Comparison of ENCODE assay signal across 6 cellular contexts in genomic region chr11:46669606-46670243, GRCh38. TPM values are rescaled to one million over a fixed set of nuclear protein-coding genes. Genes with fewer than 3 reads are reported as not detected.
DNase-seq lines count a peak whose midpoint lies in the region; TF ChIP-seq lines count a peak whose summit lies in the region.

No MANE protein-coding gene starts in this region.

- DNase-seq in CD4-positive, alpha-beta memory T cell: no peak
- DNase-seq in NB4 (ENCODE audit: low read depth) (peak; percentile 80), fibroblast of villous mesenchyme (ENCODE audit: low read depth) (peak; percentile 17), vagina (ENCODE audit: extremely low spot score in 2 of 2) (no peak)
- no peak for DNase-seq in stimulated activated naive CD4-positive, alpha-beta T cell treated with Interleukin-2 at 50 U/mL for 16 hours (lab: John Stamatoyannopoulos, UW)
- no peak for DNase-seq in stimulated activated CD4-positive, alpha-beta T cell treated with anti-CD3 and anti-CD28 coated beads, Interleukin-4, amount 100 ng/mL, for 24 hours

- no peaks in the 10 kb centered on the region for H3K27me3 ChIP-seq in CD4-positive, alpha-beta memory T cell (ENCODE audit: insufficient read depth, low read length)
- no peaks in the 10 kb centered on the region for H3K27me3 ChIP-seq in vagina

- POLR2A ChIA-PET in CD4-positive, alpha-beta memory T cell (lab: Charles Lee; ENCODE audit: partially characterized antibody): interaction anchor here (1.3 to 3.4 kb wide), 4 partner anchors 19 to 52 kb away, joined by 3 to 85 read pairs (median 10); partner anchors contain the start of genes ARHGAP1, ATG13, HARBI1 and ZNF408

- CTCF ChIA-PET in CD4-positive, alpha-beta memory T cell (lab: Charles Lee; ENCODE audit: partially characterized antibody): interaction anchor here (0.6 to 4.2 kb wide), 14 partner anchors 10 to 475 kb away, joined by 3 to 61 read pairs (median 4); partner anchors contain the start of genes ARHGAP1, ATG13, HARBI1 and ZNF408

- intact Hi-C loops in CD4-positive, alpha-beta memory T cell (cut with micrococcal nuclease): no loop called here
- intact Hi-C loops in vagina (cut with DNase I): loop anchor here (1.0 kb wide), 1 partner anchor 15 kb away; no protein-coding TSS in a partner anchor

- H3K36me3 Mint-ChIP-seq in CD4-positive, alpha-beta memory T cell: peaks cover 45 to 71% of the 10 kb centered on the region in 2 donors

- H3K9me3 Mint-ChIP-seq in CD4-positive, alpha-beta memory T cell: peaks cover 0 to 1% (median 0%) of the 10 kb centered on the region in 8 donors

- TF ChIP-seq POLR2A in NB4 (IDR thresholded peaks at IDR 0.05; ENCODE audit: extremely low read depth, insufficient read length) (no peak), vagina (IDR thresholded peaks at IDR 0.05) (no peak)

- peak; percentile 70 for TF ChIP-seq CTCF in NB4 (IDR thresholded peaks at IDR 0.05; ENCODE audit: low read depth, low read length)
- peak; percentile 34 for TF ChIP-seq CTCF in fibroblast of villous mesenchyme (IDR thresholded peaks at IDR 0.05; ENCODE audit: insufficient read depth, low read depth, low read length)
- peak in 1 of 3 experiments; percentile 10 for TF ChIP-seq CTCF in vagina (IDR thresholded peaks at IDR 0.05)

- H3K4me1 ChIP-seq in CD4-positive, alpha-beta memory T cell (ENCODE audit: insufficient read depth, low read length): peaks cover 59% of the 10 kb centered on the region
- peaks cover 34% of the 10 kb centered on the region for H3K4me1 ChIP-seq in vagina

- no peak overlapping the region for H3K4me3 ChIP-seq in CD4-positive, alpha-beta memory T cell (ENCODE audit: low read length in 2 of 2)
- H3K4me3 ChIP-seq in NB4 (ENCODE audit: low read depth, low read length) (no peak overlapping the region), fibroblast of villous mesenchyme (ENCODE audit: low read depth, low read length) (no peak overlapping the region), vagina (no peak overlapping the region)

- H3K4me1 Mint-ChIP-seq in CD4-positive, alpha-beta memory T cell: peaks cover 29 to 65% (median 51%) of the 10 kb centered on the region in 4 donors

- peak overlapping the region; percentile 55 to 90 (median 85) for H3K27ac Mint-ChIP-seq in CD4-positive, alpha-beta memory T cell

- H3K27me3 Mint-ChIP-seq in CD4-positive, alpha-beta memory T cell: no peaks in the 10 kb centered on the region

- H3K9me3 ChIP-seq in CD4-positive, alpha-beta memory T cell (ENCODE audit: control insufficient read depth in 1 of 2, low read length in 2 of 2): no peaks in the 10 kb centered on the region
- no peaks in the 10 kb centered on the region for H3K9me3 ChIP-seq in vagina

- H3K27ac ChIP-seq in CD4-positive, alpha-beta memory T cell (ENCODE audit: low read depth, low read length): no peak overlapping the region
- H3K27ac ChIP-seq in vagina: no peak overlapping the region

- peaks cover 62% of the 10 kb centered on the region for H3K36me3 ChIP-seq in CD4-positive, alpha-beta memory T cell (ENCODE audit: insufficient read depth, low read length)
- H3K36me3 ChIP-seq in vagina: peaks cover 3 to 72% of the 10 kb centered on the region in 2 donors

- H3K4me3 Mint-ChIP-seq in CD4-positive, alpha-beta memory T cell: peak overlapping the region in 6 of 8 donors; percentile 28 to 70 (median 55)

RNA-seq across cellular contexts. Expression of gene ARHGAP1, which starts 30.7 kb away (rescaled TPM):
- total RNA-seq in CD4-positive, alpha-beta memory T cell: 10 to 100 TPM; 61.3 to 72.2 TPM
- polyA plus RNA-seq in CD4-positive, alpha-beta memory T cell: 10 to 100 TPM; 39.0 to 85.8 TPM
- total RNA-seq in fibroblast of villous mesenchyme: 62.2 and 82.1 TPM in 2 replicates
- total RNA-seq in vagina: 80.3 TPM

RNA-seq across cellular contexts. Expression of gene ZNF408, which starts 31.1 kb away (rescaled TPM):
- 10 to 100 TPM; 18.9 to 20.0 TPM for total RNA-seq in CD4-positive, alpha-beta memory T cell
- polyA plus RNA-seq in CD4-positive, alpha-beta memory T cell: 10 to 100 TPM in 1 of 2 donors, 1 to 10 TPM in 1; 5.7 to 12.7 TPM
- total RNA-seq in fibroblast of villous mesenchyme (12.1 and 17.4 TPM in 2 replicates), vagina (12.5 TPM)

RNA-seq across cellular contexts. Expression of gene F2, which starts 49.3 kb away (rescaled TPM):
- not detected for total RNA-seq in CD4-positive, alpha-beta memory T cell
- not detected for polyA plus RNA-seq in CD4-positive, alpha-beta memory T cell
- total RNA-seq in fibroblast of villous mesenchyme: not detected in 2 replicates
- not detected for total RNA-seq in vagina

RNA-seq across cellular contexts. Expression of gene ATG13, which starts 52.4 kb away (rescaled TPM):
- total RNA-seq in CD4-positive, alpha-beta memory T cell: 10 to 100 TPM; 86.0 to 96.2 TPM
- polyA plus RNA-seq in CD4-positive, alpha-beta memory T cell: 10 to 100 TPM; 64.2 to 66.0 TPM
- total RNA-seq in fibroblast of villous mesenchyme (45.4 and 49.7 TPM in 2 replicates), vagina (39.0 TPM)

RNA-seq across cellular contexts. Expression of gene HARBI1, which starts 52.7 kb away (rescaled TPM):
- total RNA-seq in CD4-positive, alpha-beta memory T cell: 1 to 10 TPM; 7.2 to 9.4 TPM
- polyA plus RNA-seq in CD4-positive, alpha-beta memory T cell: 10 to 100 TPM in 1 of 2 donors, 1 to 10 TPM in 1; 8.7 to 10.6 TPM
- total RNA-seq in fibroblast of villous mesenchyme (4.8 and 5.6 TPM in 2 replicates), vagina (1.5 TPM)

Comparison
In these comparisons a context has a peak if more than half of its experiments do, and no peak if none do; other contexts are left out.
1. DNase-seq: peak in NB4 (single experiment) and fibroblast of villous mesenchyme (single experiment); none in CD4-positive, alpha-beta memory T cell (0 of 5), stimulated activated naive CD4-positive, alpha-beta T cell treated with Interleukin-2 at 50 U/mL for 16 hours (single experiment), vagina (0 of 2) and stimulated activated CD4-positive, alpha-beta T cell treated with anti-CD3 and anti-CD28 coated beads, Interleukin-4, amount 100 ng/mL, for 24 hours (single experiment).